In genomic region chr6:32153252-32153834, GRCh38 we compare ENCODE assay signal across 8 cellular contexts. TPM values are rescaled to one million over a fixed set of nuclear protein-coding genes. Genes with fewer than 3 reads are reported as not detected.
DNase-seq lines count a peak whose midpoint lies in the region; ATAC-seq lines count a peak whose summit lies in the region.

No MANE protein-coding gene starts in this region.

- peaks cover 15% of the 10 kb centered on the region for H3K36me3 ChIP-seq in CD8-positive, alpha-beta memory T cell (ENCODE audit: insufficient read depth, low read length)
- H3K36me3 ChIP-seq in iPS DF 6.9 (ENCODE audit: control insufficient read depth, insufficient read depth, low read length) (no peaks in the 10 kb centered on the region), skeletal muscle satellite cell (ENCODE audit: insufficient read depth, low read length) (peaks cover 14% of the 10 kb centered on the region)

- no peak for ATAC-seq in GM19035 (IDR thresholded peaks at IDR 0.05; ENCODE audit: unreplicated experiment)

- POLR2A ChIA-PET in CD8-positive, alpha-beta memory T cell (lab: Charles Lee), result no interaction called here

- WGBS in adipose tissue, 3 donors, result 16 to 22% (median 18%) methylated on average over 26 of the region's 26 CpGs
- WGBS in iPS DF 6.9 (ENCODE audit: insufficient coverage, insufficient read length), result no CpG with 5 or more reads among the region's 26 CpGs

- H3K9me3 ChIP-seq in CD8-positive, alpha-beta memory T cell (ENCODE audit: low read length), result no peaks in the 10 kb centered on the region
- H3K9me3 ChIP-seq in iPS DF 6.9 (ENCODE audit: control insufficient read depth, insufficient read depth, low read length) (no peaks in the 10 kb centered on the region), skeletal muscle satellite cell (replicated peaks; ENCODE audit: low read length) (no peaks in the 10 kb centered on the region)

- H3K4me2 ChIP-seq in skeletal muscle satellite cell (ENCODE audit: low read length), result peak overlapping the region; percentile 94

- H3K27ac ChIP-seq in CD8-positive, alpha-beta memory T cell (ENCODE audit: low read depth, low read length), result peak overlapping the region; percentile 82
- H3K27ac ChIP-seq in adipose tissue (ENCODE audit: low read depth, low read length) (peak overlapping the region; percentile 2), iPS DF 6.9 (ENCODE audit: low read length) (no peak overlapping the region)

- H3K36me3 Mint-ChIP-seq in CD8-positive, alpha-beta memory T cell, result peaks cover 7 to 21% (median 9%) of the 10 kb centered on the region in 3 donors

- peaks cover 27% of the 10 kb centered on the region for H3K4me1 ChIP-seq in CD8-positive, alpha-beta memory T cell (ENCODE audit: insufficient read depth, low read length)
- H3K4me1 ChIP-seq in iPS DF 6.9 (ENCODE audit: control insufficient read depth, insufficient read depth, low read length) (peaks cover 9% of the 10 kb centered on the region), skeletal muscle satellite cell (ENCODE audit: control insufficient read depth, insufficient read depth, low read length) (peaks cover 28% of the 10 kb centered on the region)

- H3K4me3 ChIP-seq in CD8-positive, alpha-beta memory T cell (ENCODE audit: low read length), result peak overlapping the region; percentile 93
- peak overlapping the region; percentile 75 for H3K4me3 ChIP-seq in Jurkat, Clone E6-1 (ENCODE audit: low read length)
- H3K4me3 ChIP-seq in iPS DF 6.9 (ENCODE audit: low read length) (peak overlapping the region; percentile 68; the same call in 1 of the 2 replicates), skeletal muscle satellite cell (ENCODE audit: low read length) (peak overlapping the region; percentile 86)

- H3K27me3 Mint-ChIP-seq in CD8-positive, alpha-beta memory T cell, result peaks cover 18 to 24% of the 10 kb centered on the region in 2 donors

- H3K27me3 ChIP-seq in CD8-positive, alpha-beta memory T cell (ENCODE audit: insufficient read depth, low read length, poor library complexity, severe bottlenecking), result no peaks in the 10 kb centered on the region
- H3K27me3 ChIP-seq in iPS DF 6.9 (ENCODE audit: control insufficient read depth, insufficient read depth, low read length), result no peaks in the 10 kb centered on the region
- H3K27me3 ChIP-seq in skeletal muscle satellite cell (ENCODE audit: control insufficient read depth, insufficient read depth, low read length), result peaks cover 13% of the 10 kb centered on the region

- peak overlapping the region; percentile 92 to 100 (median 98) for H3K4me3 Mint-ChIP-seq in CD8-positive, alpha-beta memory T cell

- CTCF ChIA-PET in CD8-positive, alpha-beta memory T cell (lab: Charles Lee), result no interaction called here

- H3K4me1 Mint-ChIP-seq in CD8-positive, alpha-beta memory T cell, result peaks cover 42 to 66% (median 47%) of the 10 kb centered on the region in 3 donors

- no peaks in the 10 kb centered on the region for H3K9me3 Mint-ChIP-seq in CD8-positive, alpha-beta memory T cell

- H3K27ac Mint-ChIP-seq in CD8-positive, alpha-beta memory T cell, result peak overlapping the region; percentile 81 to 97 (median 96)

- peak overlapping the region; percentile 82 for H3K9ac ChIP-seq in skeletal muscle satellite cell (ENCODE audit: low read depth, low read length)

- no peak for DNase-seq in CD8-positive, alpha-beta memory T cell
- DNase-seq in Jurkat, Clone E6-1 (ENCODE audit: low read depth, low spot score), result no peak
- no peak for DNase-seq in iPS DF 6.9 (ENCODE audit: low read depth, low spot score)
- no peak for DNase-seq in DMS53 (lab: John Stamatoyannopoulos, UW)
- no peak for DNase-seq in cerebellar cortex (ENCODE audit: low spot score)

RNA-seq across cellular contexts. Expression of gene PPT2, which starts 0.6 kb away (rescaled TPM):
- 10 to 100 TPM; 18.8 to 19.0 TPM for total RNA-seq in CD8-positive, alpha-beta memory T cell
- 10.0 TPM for polyA plus RNA-seq in CD8-positive, alpha-beta memory T cell
- 27.3 TPM for polyA plus RNA-seq in Jurkat, Clone E6-1 (2012; ENCODE audit: insufficient read depth, insufficient read length)
- polyA plus RNA-seq in adipose tissue, result 10 to 100 TPM in 2 of 3 donors, 1 to 10 TPM in 1; 6.3 to 18.5 (median 13.2) TPM
- 10.5 and 15.0 TPM in 2 replicates for total RNA-seq in skeletal muscle satellite cell (2012; rRNA removed)

RNA-seq across cellular contexts. Expression of gene PRRT1, which starts 1.6 kb away (rescaled TPM):
- under 1 TPM; 0.35 to 0.55 TPM for total RNA-seq in CD8-positive, alpha-beta memory T cell
- 0.72 TPM for polyA plus RNA-seq in CD8-positive, alpha-beta memory T cell
- 1.2 TPM for polyA plus RNA-seq in Jurkat, Clone E6-1 (2012; ENCODE audit: insufficient read depth, insufficient read length)
- 1 to 10 TPM in 2 of 3 donors, under 1 TPM in 1; 0.70 to 5.6 (median 1.4) TPM for polyA plus RNA-seq in adipose tissue
- total RNA-seq in skeletal muscle satellite cell (2012; rRNA removed), result under 0.01 TPM in 2 replicates

RNA-seq across cellular contexts. Expression of gene EGFL8, which starts 11.1 kb away (rescaled TPM):
- 1 to 10 TPM; 8.3 to 9.5 TPM for total RNA-seq in CD8-positive, alpha-beta memory T cell
- not detected for polyA plus RNA-seq in CD8-positive, alpha-beta memory T cell
- 18.3 TPM for polyA plus RNA-seq in Jurkat, Clone E6-1 (2012; ENCODE audit: insufficient read depth, insufficient read length)
- 10 to 100 TPM in 2 of 3 donors, 1 to 10 TPM in 1; 5.3 to 49.7 (median 12.4) TPM for polyA plus RNA-seq in adipose tissue
- 2.5 TPM in 1 of 2 replicates, not detected in the other for total RNA-seq in skeletal muscle satellite cell (2012; rRNA removed)

RNA-seq across cellular contexts. Expression of gene AGPAT1, which starts 22.5 kb away (rescaled TPM):
- total RNA-seq in CD8-positive, alpha-beta memory T cell, result 10 to 100 TPM; 42.5 to 42.6 TPM
- polyA plus RNA-seq in CD8-positive, alpha-beta memory T cell, result 23.5 TPM
- polyA plus RNA-seq in Jurkat, Clone E6-1 (2012; ENCODE audit: insufficient read depth, insufficient read length), result 57.3 TPM
- 10 to 100 TPM; 19.9 to 56.3 (median 43.1) TPM for polyA plus RNA-seq in adipose tissue
- 19.0 and 31.2 TPM in 2 replicates for total RNA-seq in skeletal muscle satellite cell (2012; rRNA removed)

RNA-seq across cellular contexts. Expression of gene FKBPL, which starts 23.3 kb away (rescaled TPM):
- 1 to 10 TPM; 6.8 to 8.1 TPM for total RNA-seq in CD8-positive, alpha-beta memory T cell
- 2.3 TPM for polyA plus RNA-seq in CD8-positive, alpha-beta memory T cell
- 12.4 TPM for polyA plus RNA-seq in Jurkat, Clone E6-1 (2012; ENCODE audit: insufficient read depth, insufficient read length)
- polyA plus RNA-seq in adipose tissue, result 1 to 10 TPM; 3.3 to 5.0 (median 4.3) TPM
- total RNA-seq in skeletal muscle satellite cell (2012; rRNA removed), result 5.8 and 6.3 TPM in 2 replicates
